9 cellular contexts compared by ENCODE assay signal in genomic region chr15:60798821-60799220, GRCh38.
DNase-seq lines count a peak whose midpoint lies in the region; ATAC-seq and TF ChIP-seq lines count a peak whose summit lies in the region.
"Had no signal": no experiment of that assay in that cellular context is flagged by ENCODE, and none has a peak within 500 bp of the region (broad histone marks: within the 10 kb centered on the region; RNA-seq: fewer than 3 reads in every experiment).

No MANE protein-coding gene starts in this region.

- H3K27ac ChIP-seq in ACC112 (ENCODE audit: low read depth, low read length): peak overlapping the region; percentile 67
- H3K27ac ChIP-seq in coronary artery: no peak overlapping the region
- no peak overlapping the region for H3K27ac ChIP-seq in Peyer's patch
- H3K27ac ChIP-seq: SJCRH30 had no signal

- DNase-seq in activated naive CD4-positive, alpha-beta T cell treated with anti-CD3 and anti-CD28 coated beads, Interleukin-2, amount 50 U/mL, for 16 hours: peak; percentile 52
- peak; percentile 62 for DNase-seq in kidney tubule cell (ENCODE audit: low spot score)
- no peak for DNase-seq in coronary artery (ENCODE audit: low spot score)
- no peak for DNase-seq in cerebellar cortex (ENCODE audit: low spot score)
- DNase-seq in Peyer's patch: no peak
- DNase-seq: SJCRH30 had no signal

- peaks cover 20% of the 10 kb centered on the region for H3K4me1 ChIP-seq in ACC112 (ENCODE audit: control insufficient read depth, insufficient read depth, low read length, unreplicated experiment)
- peaks cover 0 to 7% (median 0%) of the 10 kb centered on the region in 4 donors for H3K4me1 ChIP-seq in Peyer's patch

- H3K4me3 ChIP-seq in ACC112 (ENCODE audit: low read depth, low read length): no peak overlapping the region
- H3K4me3 ChIP-seq in coronary artery: no peak overlapping the region
- no peak overlapping the region for H3K4me3 ChIP-seq in Peyer's patch
- H3K4me3 ChIP-seq: SJCRH30 had no signal

- no peaks in the 10 kb centered on the region for H3K79me2 ChIP-seq in ACC112 (ENCODE audit: control insufficient read depth, insufficient read depth, low read length, unreplicated experiment)

- TF ChIP-seq CTCF in coronary artery (IDR thresholded peaks at IDR 0.05) (no peak), Peyer's patch (IDR thresholded peaks at IDR 0.05) (no peak)

- ATAC-seq in GM21447 (IDR thresholded peaks at IDR 0.05; ENCODE audit: unreplicated experiment) (peak; percentile 53), GM21360 (IDR thresholded peaks at IDR 0.05; ENCODE audit: unreplicated experiment) (no peak)

- no peaks in the 10 kb centered on the region for H3K27me3 ChIP-seq in ACC112 (ENCODE audit: insufficient read depth, low read length)
- H3K27me3 ChIP-seq in Peyer's patch: no peaks in the 10 kb centered on the region
- H3K27me3 ChIP-seq: SJCRH30 had no signal

- no peaks in the 10 kb centered on the region for H3K9me3 ChIP-seq in Peyer's patch
- H3K9me3 ChIP-seq: SJCRH30 had no signal

- TF ChIP-seq POLR2A in Peyer's patch (IDR thresholded peaks at IDR 0.05): no peak

- peak overlapping the region; percentile 85 for H2AFZ ChIP-seq in ACC112 (ENCODE audit: low read length, unreplicated experiment)

- H3K36me3 ChIP-seq in ACC112 (ENCODE audit: insufficient read depth, low read length) (no peaks in the 10 kb centered on the region), Peyer's patch (no peaks in the 10 kb centered on the region)
- H3K36me3 ChIP-seq: SJCRH30 had no signal

Comparison
In these comparisons a context has a peak if more than half of its experiments do, and no peak if none do; other contexts are left out.
1. DNase-seq: peak in activated naive CD4-positive, alpha-beta T cell treated with anti-CD3 and anti-CD28 coated beads, Interleukin-2, amount 50 U/mL, for 16 hours (single experiment) and kidney tubule cell (single experiment); none in coronary artery (single experiment), cerebellar cortex (single experiment) and Peyer's patch (0 of 3).